In the genomic region with DNA sequence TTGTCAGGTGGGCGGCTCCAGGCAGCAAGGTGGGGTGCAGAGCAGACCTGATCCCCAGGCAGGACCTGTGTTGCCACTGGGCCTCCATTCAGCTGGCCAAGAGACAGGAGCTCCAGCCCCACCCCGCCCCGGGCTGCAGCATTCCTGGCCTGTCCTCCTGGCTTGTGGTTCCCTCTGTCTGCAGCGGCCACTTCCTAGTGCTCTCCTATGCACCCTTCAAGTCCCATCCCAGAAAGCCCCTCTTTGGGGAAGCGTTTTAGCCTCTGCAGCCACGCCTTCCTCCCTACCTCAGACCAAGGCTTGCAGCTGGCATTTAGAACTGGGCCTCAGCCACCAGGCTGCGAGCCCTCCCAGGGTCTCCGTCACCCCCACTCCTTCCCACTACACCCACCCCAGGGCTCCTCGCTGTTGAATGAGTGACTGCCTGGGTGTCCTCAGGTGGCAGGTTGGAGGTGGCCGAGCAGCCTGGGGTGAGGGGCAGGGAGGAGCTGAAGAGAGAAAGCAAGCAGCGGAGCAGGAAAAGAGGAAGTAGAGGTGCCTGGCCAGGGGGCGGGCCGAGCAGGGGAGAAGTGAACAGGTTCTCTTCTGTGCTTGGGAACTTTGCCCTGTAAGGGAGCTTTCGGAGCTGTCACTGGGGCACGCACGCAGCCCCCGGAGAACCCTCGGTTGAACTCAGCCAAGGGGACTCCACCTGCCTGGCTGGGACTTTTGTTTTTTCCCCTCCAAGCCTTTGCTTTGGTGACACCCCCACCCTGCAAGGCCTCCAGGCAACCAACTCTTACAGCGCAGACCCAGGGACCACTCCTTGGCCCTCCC, we compare ENCODE assay signal across 1 cellular context.
TF ChIP-seq lines count a peak whose summit lies in the region.

No MANE protein-coding gene starts in this region.

TF ChIP-seq in GM12878, 131 proteins besides CTCF, POLR2A, EP300 and RAD21 (continues in another document):
- TF ChIP-seq ZNF384 (IDR thresholded peaks at IDR 0.05; ENCODE audit: borderline replicate concordance, low read depth, low read length): no peak; the same call in 1 of the 2 replicates
- TF ChIP-seq, protein P1, sequence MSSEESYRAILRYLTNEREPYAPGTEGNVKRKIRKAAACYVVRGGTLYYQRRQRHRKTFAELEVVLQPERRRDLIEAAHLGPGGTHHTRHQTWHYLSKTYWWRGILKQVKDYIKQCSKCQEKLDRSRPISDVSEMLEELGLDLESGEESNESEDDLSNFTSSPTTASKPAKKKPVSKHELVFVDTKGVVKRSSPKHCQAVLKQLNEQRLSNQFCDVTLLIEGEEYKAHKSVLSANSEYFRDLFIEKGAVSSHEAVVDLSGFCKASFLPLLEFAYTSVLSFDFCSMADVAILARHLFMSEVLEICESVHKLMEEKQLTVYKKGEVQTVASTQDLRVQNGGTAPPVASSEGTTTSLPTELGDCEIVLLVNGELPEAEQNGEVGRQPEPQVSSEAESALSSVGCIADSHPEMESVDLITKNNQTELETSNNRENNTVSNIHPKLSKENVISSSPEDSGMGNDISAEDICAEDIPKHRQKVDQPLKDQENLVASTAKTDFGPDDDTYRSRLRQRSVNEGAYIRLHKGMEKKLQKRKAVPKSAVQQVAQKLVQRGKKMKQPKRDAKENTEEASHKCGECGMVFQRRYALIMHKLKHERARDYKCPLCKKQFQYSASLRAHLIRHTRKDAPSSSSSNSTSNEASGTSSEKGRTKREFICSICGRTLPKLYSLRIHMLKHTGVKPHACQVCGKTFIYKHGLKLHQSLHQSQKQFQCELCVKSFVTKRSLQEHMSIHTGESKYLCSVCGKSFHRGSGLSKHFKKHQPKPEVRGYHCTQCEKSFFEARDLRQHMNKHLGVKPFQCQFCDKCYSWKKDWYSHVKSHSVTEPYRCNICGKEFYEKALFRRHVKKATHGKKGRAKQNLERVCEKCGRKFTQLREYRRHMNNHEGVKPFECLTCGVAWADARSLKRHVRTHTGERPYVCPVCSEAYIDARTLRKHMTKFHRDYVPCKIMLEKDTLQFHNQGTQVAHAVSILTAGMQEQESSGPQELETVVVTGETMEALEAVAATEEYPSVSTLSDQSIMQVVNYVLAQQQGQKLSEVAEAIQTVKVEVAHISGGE (CRISPR knock-in tag; IDR thresholded peaks at IDR 0.05): no peak
- TF ChIP-seq CEBPB (IDR thresholded peaks at IDR 0.05; ENCODE audit: borderline replicate concordance in 1 of 2, low read depth in 2 of 2, low read length in 2 of 2): no peak
- peak; percentile 80 to 86; a peak in 3 of 4 replicates for TF ChIP-seq IKZF2 (IDR thresholded peaks at IDR 0.05)
- TF ChIP-seq, protein P2, sequence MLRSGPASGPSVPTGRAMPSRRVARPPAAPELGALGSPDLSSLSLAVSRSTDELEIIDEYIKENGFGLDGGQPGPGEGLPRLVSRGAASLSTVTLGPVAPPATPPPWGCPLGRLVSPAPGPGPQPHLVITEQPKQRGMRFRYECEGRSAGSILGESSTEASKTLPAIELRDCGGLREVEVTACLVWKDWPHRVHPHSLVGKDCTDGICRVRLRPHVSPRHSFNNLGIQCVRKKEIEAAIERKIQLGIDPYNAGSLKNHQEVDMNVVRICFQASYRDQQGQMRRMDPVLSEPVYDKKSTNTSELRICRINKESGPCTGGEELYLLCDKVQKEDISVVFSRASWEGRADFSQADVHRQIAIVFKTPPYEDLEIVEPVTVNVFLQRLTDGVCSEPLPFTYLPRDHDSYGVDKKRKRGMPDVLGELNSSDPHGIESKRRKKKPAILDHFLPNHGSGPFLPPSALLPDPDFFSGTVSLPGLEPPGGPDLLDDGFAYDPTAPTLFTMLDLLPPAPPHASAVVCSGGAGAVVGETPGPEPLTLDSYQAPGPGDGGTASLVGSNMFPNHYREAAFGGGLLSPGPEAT (IDR thresholded peaks at IDR 0.05; ENCODE audit: low read depth): peak; percentile 83
- TF ChIP-seq, protein P3, sequence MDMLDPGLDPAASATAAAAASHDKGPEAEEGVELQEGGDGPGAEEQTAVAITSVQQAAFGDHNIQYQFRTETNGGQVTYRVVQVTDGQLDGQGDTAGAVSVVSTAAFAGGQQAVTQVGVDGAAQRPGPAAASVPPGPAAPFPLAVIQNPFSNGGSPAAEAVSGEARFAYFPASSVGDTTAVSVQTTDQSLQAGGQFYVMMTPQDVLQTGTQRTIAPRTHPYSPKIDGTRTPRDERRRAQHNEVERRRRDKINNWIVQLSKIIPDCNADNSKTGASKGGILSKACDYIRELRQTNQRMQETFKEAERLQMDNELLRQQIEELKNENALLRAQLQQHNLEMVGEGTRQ (IDR thresholded peaks at IDR 0.05; ENCODE audit: borderline replicate concordance, low read depth, low read length): no peak
- TF ChIP-seq RUNX3 (IDR thresholded peaks at IDR 0.05; ENCODE audit: low read length): no peak
- TF ChIP-seq CHD1 (IDR thresholded peaks at IDR 0.05; ENCODE audit: low read depth, low read length): no peak
- no peak for TF ChIP-seq HDAC6 (IDR thresholded peaks at IDR 0.05; ENCODE audit: unreplicated experiment)
- TF ChIP-seq, protein P4, sequence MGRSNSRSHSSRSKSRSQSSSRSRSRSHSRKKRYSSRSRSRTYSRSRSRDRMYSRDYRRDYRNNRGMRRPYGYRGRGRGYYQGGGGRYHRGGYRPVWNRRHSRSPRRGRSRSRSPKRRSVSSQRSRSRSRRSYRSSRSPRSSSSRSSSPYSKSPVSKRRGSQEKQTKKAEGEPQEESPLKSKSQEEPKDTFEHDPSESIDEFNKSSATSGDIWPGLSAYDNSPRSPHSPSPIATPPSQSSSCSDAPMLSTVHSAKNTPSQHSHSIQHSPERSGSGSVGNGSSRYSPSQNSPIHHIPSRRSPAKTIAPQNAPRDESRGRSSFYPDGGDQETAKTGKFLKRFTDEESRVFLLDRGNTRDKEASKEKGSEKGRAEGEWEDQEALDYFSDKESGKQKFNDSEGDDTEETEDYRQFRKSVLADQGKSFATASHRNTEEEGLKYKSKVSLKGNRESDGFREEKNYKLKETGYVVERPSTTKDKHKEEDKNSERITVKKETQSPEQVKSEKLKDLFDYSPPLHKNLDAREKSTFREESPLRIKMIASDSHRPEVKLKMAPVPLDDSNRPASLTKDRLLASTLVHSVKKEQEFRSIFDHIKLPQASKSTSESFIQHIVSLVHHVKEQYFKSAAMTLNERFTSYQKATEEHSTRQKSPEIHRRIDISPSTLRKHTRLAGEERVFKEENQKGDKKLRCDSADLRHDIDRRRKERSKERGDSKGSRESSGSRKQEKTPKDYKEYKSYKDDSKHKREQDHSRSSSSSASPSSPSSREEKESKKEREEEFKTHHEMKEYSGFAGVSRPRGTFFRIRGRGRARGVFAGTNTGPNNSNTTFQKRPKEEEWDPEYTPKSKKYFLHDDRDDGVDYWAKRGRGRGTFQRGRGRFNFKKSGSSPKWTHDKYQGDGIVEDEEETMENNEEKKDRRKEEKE (IDR thresholded peaks at IDR 0.05): no peak
- TF ChIP-seq, protein P5, sequence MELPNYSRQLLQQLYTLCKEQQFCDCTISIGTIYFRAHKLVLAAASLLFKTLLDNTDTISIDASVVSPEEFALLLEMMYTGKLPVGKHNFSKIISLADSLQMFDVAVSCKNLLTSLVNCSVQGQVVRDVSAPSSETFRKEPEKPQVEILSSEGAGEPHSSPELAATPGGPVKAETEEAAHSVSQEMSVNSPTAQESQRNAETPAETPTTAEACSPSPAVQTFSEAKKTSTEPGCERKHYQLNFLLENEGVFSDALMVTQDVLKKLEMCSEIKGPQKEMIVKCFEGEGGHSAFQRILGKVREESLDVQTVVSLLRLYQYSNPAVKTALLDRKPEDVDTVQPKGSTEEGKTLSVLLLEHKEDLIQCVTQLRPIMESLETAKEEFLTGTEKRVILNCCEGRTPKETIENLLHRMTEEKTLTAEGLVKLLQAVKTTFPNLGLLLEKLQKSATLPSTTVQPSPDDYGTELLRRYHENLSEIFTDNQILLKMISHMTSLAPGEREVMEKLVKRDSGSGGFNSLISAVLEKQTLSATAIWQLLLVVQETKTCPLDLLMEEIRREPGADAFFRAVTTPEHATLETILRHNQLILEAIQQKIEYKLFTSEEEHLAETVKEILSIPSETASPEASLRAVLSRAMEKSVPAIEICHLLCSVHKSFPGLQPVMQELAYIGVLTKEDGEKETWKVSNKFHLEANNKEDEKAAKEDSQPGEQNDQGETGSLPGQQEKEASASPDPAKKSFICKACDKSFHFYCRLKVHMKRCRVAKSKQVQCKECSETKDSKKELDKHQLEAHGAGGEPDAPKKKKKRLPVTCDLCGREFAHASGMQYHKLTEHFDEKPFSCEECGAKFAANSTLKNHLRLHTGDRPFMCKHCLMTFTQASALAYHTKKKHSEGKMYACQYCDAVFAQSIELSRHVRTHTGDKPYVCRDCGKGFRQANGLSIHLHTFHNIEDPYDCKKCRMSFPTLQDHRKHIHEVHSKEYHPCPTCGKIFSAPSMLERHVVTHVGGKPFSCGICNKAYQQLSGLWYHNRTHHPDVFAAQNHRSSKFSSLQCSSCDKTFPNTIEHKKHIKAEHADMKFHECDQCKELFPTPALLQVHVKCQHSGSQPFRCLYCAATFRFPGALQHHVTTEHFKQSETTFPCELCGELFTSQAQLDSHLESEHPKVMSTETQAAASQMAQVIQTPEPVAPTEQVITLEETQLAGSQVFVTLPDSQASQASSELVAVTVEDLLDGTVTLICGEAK (IDR thresholded peaks at IDR 0.05; ENCODE audit: borderline replicate concordance): no peak
- no peak; the same call in 1 of the 2 replicates for TF ChIP-seq ZBED1 (IDR thresholded peaks at IDR 0.05; ENCODE audit: borderline replicate concordance)
- peak; percentile 11; the same call in 1 of the 2 replicates for TF ChIP-seq SMARCA5 (IDR thresholded peaks at IDR 0.05)
- TF ChIP-seq SUPT20H (IDR thresholded peaks at IDR 0.05; ENCODE audit: borderline replicate concordance, control insufficient read depth, low read depth, low read length): no peak
- no peak for TF ChIP-seq ASH2L (IDR thresholded peaks at IDR 0.05; ENCODE audit: borderline replicate concordance, low read depth)
- peak; percentile 91; the same call in 1 of the 2 replicates for TF ChIP-seq HDGF (IDR thresholded peaks at IDR 0.05)
- no peak for TF ChIP-seq KAT2A (conservative IDR thresholded peaks at IDR 0.05; ENCODE audit: control insufficient read depth, low read depth, low read length)
- TF ChIP-seq NFYA (IDR thresholded peaks at IDR 0.05; ENCODE audit: borderline replicate concordance, low read depth, low read length): no peak
- TF ChIP-seq, protein P6, sequence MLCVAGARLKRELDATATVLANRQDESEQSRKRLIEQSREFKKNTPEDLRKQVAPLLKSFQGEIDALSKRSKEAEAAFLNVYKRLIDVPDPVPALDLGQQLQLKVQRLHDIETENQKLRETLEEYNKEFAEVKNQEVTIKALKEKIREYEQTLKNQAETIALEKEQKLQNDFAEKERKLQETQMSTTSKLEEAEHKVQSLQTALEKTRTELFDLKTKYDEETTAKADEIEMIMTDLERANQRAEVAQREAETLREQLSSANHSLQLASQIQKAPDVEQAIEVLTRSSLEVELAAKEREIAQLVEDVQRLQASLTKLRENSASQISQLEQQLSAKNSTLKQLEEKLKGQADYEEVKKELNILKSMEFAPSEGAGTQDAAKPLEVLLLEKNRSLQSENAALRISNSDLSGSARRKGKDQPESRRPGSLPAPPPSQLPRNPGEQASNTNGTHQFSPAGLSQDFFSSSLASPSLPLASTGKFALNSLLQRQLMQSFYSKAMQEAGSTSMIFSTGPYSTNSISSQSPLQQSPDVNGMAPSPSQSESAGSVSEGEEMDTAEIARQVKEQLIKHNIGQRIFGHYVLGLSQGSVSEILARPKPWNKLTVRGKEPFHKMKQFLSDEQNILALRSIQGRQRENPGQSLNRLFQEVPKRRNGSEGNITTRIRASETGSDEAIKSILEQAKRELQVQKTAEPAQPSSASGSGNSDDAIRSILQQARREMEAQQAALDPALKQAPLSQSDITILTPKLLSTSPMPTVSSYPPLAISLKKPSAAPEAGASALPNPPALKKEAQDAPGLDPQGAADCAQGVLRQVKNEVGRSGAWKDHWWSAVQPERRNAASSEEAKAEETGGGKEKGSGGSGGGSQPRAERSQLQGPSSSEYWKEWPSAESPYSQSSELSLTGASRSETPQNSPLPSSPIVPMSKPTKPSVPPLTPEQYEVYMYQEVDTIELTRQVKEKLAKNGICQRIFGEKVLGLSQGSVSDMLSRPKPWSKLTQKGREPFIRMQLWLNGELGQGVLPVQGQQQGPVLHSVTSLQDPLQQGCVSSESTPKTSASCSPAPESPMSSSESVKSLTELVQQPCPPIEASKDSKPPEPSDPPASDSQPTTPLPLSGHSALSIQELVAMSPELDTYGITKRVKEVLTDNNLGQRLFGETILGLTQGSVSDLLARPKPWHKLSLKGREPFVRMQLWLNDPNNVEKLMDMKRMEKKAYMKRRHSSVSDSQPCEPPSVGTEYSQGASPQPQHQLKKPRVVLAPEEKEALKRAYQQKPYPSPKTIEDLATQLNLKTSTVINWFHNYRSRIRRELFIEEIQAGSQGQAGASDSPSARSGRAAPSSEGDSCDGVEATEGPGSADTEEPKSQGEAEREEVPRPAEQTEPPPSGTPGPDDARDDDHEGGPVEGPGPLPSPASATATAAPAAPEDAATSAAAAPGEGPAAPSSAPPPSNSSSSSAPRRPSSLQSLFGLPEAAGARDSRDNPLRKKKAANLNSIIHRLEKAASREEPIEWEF (IDR thresholded peaks at IDR 0.05; ENCODE audit: insufficient replicate concordance, low read depth, low read length): no peak
- TF ChIP-seq, protein P7, sequence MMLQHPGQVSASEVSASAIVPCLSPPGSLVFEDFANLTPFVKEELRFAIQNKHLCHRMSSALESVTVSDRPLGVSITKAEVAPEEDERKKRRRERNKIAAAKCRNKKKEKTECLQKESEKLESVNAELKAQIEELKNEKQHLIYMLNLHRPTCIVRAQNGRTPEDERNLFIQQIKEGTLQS (IDR thresholded peaks at IDR 0.05; ENCODE audit: borderline replicate concordance, extremely low read depth, low read depth, low read length): no peak
- peak; percentile 68; the same call in 1 of the 2 replicates for TF ChIP-seq ATF7 (IDR thresholded peaks at IDR 0.05; ENCODE audit: low read depth)
- peak in 1 of 2 experiments; percentile 31; a peak in 1 of 4 replicates for TF ChIP-seq ETV6 (conservative IDR thresholded peaks at IDR 0.05 in 1 of 2, IDR thresholded peaks at IDR 0.05 in 1 of 2; ENCODE audit: borderline replicate concordance in 1 of 2, low read depth in 1 of 2)
- no peak for TF ChIP-seq PAX8 (IDR thresholded peaks at IDR 0.05)
- TF ChIP-seq CBX5 (IDR thresholded peaks at IDR 0.05; ENCODE audit: low read depth): no peak
- no peak for TF ChIP-seq POLR2AphosphoS2 (IDR thresholded peaks at IDR 0.05; ENCODE audit: low read depth, low read length)
- TF ChIP-seq, protein P8, sequence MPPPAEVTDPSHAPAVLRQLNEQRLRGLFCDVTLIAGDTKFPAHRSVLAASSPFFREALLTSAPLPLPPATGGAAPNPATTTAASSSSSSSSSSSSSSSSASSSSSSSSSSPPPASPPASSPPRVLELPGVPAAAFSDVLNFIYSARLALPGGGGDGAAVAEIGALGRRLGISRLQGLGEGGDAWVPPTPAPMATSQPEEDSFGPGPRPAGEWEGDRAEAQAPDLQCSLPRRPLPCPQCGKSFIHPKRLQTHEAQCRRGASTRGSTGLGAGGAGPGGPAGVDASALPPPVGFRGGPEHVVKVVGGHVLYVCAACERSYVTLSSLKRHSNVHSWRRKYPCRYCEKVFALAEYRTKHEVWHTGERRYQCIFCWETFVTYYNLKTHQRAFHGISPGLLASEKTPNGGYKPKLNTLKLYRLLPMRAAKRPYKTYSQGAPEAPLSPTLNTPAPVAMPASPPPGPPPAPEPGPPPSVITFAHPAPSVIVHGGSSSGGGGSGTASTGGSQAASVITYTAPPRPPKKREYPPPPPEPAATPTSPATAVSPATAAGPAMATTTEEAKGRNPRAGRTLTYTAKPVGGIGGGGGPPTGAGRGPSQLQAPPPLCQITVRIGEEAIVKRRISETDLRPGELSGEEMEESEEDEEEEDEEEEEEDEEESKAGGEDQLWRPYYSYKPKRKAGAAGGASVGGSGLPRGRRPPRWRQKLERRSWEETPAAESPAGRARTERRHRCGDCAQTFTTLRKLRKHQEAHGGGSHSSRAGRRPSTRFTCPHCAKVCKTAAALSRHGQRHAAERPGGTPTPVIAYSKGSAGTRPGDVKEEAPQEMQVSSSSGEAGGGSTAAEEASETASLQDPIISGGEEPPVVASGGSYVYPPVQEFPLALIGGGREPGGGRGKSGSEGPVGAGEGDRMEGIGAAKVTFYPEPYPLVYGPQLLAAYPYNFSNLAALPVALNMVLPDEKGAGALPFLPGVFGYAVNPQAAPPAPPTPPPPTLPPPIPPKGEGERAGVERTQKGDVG (CRISPR knock-in tag; IDR thresholded peaks at IDR 0.05): 0 out of 2 replicates have a peak, but pooled peaks have one; percentile 61
- no peak for TF ChIP-seq SUZ12 (IDR thresholded peaks at IDR 0.05; ENCODE audit: unreplicated experiment)
